Comparison of ENCODE assay signal across 1 cellular context in genomic region chr14:31414190-31414833, GRCh38.
TF ChIP-seq lines count a peak whose summit lies in the region.

No MANE protein-coding gene starts in this region.

TF ChIP-seq in IMR-90, 13 proteins besides CTCF, POLR2A, EP300 and RAD21:
- TF ChIP-seq RFX5 (IDR thresholded peaks at IDR 0.05; ENCODE audit: low read depth, low read length) (no peak), CEBPB (IDR thresholded peaks at IDR 0.05; ENCODE audit: low read depth, low read length) (peak; percentile 82), MAZ (IDR thresholded peaks at IDR 0.05; ENCODE audit: borderline replicate concordance, low read depth, low read length) (no peak)
